Comparison of ENCODE assay signal across 1 cellular context in the genomic region with DNA sequence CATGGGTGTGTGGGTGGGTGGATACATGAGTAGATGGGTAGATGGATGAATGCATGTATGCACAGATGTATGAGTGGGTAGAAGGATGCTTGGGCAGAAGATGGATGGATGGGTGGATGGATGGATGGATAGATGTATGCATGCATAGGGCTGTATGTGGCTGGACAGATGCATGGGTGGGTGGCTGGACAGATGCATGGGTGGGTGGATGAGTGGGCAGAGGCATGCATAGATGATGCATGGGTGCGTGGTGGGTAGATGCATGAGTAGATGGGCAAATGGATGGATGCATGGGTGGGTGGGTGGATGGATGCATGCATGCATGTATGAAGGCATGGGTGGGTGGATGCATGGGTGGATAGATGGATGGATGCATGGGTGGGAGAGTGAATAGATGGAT.
TF ChIP-seq lines count a peak whose summit lies in the region.

No MANE protein-coding gene starts in this region.

TF ChIP-seq in IMR-90, 13 proteins besides CTCF, POLR2A, EP300 and RAD21:
- TF ChIP-seq MAFK (IDR thresholded peaks at IDR 0.05; ENCODE audit: low read depth, low read length): no peak
- TF ChIP-seq SMC3 (IDR thresholded peaks at IDR 0.05; ENCODE audit: low read depth, low read length): no peak
- TF ChIP-seq, protein P1, sequence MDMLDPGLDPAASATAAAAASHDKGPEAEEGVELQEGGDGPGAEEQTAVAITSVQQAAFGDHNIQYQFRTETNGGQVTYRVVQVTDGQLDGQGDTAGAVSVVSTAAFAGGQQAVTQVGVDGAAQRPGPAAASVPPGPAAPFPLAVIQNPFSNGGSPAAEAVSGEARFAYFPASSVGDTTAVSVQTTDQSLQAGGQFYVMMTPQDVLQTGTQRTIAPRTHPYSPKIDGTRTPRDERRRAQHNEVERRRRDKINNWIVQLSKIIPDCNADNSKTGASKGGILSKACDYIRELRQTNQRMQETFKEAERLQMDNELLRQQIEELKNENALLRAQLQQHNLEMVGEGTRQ (IDR thresholded peaks at IDR 0.05; ENCODE audit: low read depth, low read length): no peak
- no peak for TF ChIP-seq RFX5 (IDR thresholded peaks at IDR 0.05; ENCODE audit: low read depth, low read length)
- no peak for TF ChIP-seq MAZ (IDR thresholded peaks at IDR 0.05; ENCODE audit: borderline replicate concordance, low read depth, low read length)
- no peak for TF ChIP-seq NFE2L2 (IDR thresholded peaks at IDR 0.05; ENCODE audit: low read depth, low read length)
- TF ChIP-seq RCOR1 (IDR thresholded peaks at IDR 0.05; ENCODE audit: insufficient replicate concordance, low read length): no peak
- TF ChIP-seq, protein P2, sequence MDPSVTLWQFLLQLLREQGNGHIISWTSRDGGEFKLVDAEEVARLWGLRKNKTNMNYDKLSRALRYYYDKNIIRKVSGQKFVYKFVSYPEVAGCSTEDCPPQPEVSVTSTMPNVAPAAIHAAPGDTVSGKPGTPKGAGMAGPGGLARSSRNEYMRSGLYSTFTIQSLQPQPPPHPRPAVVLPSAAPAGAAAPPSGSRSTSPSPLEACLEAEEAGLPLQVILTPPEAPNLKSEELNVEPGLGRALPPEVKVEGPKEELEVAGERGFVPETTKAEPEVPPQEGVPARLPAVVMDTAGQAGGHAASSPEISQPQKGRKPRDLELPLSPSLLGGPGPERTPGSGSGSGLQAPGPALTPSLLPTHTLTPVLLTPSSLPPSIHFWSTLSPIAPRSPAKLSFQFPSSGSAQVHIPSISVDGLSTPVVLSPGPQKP (IDR thresholded peaks at IDR 0.05; ENCODE audit: borderline replicate concordance, low read depth, low read length): no peak
- TF ChIP-seq MXI1 (IDR thresholded peaks at IDR 0.05; ENCODE audit: borderline replicate concordance, low read depth, low read length): no peak
- TF ChIP-seq CEBPB (IDR thresholded peaks at IDR 0.05; ENCODE audit: low read depth, low read length): no peak
- TF ChIP-seq FOS (IDR thresholded peaks at IDR 0.05; ENCODE audit: low read depth, low read length): no peak
- no peak for TF ChIP-seq BHLHE40 (IDR thresholded peaks at IDR 0.05; ENCODE audit: low read depth, low read length)
- TF ChIP-seq CHD1 (IDR thresholded peaks at IDR 0.05; ENCODE audit: low read depth, low read length): no peak
